In genomic region chr5:169609716-169610115, GRCh38 we compare ENCODE assay signal across 24 cellular contexts. TPM values are rescaled to one million over a fixed set of nuclear protein-coding genes. Genes with fewer than 3 reads are reported as not detected.
A peak's percentile ranks its signal among the peaks of the same experiment; 100 is the strongest.
DNase-seq lines count a peak whose midpoint lies in the region; ATAC-seq and TF ChIP-seq lines count a peak whose summit lies in the region.
"Had no signal": no experiment of that assay in that cellular context is flagged by ENCODE, and none has a peak within 500 bp of the region (broad histone marks: within the 10 kb centered on the region; RNA-seq: fewer than 3 reads in every experiment).

No MANE protein-coding gene starts in this region.

- no peaks in the 10 kb centered on the region; the same call in 2 of the 3 replicates for H3K36me3 Mint-ChIP-seq in GM23338 (ENCODE audit: low read depth)
- peaks cover 3% of the 10 kb centered on the region for H3K36me3 Mint-ChIP-seq in activated CD4-positive, alpha-beta memory T cell treated with anti-CD3 and anti-CD28 coated beads for 36 hours

- no peak for ATAC-seq in GM23338
- ATAC-seq in GM18870 (IDR thresholded peaks at IDR 0.05; ENCODE audit: unreplicated experiment): no peak
- ATAC-seq in omental fat pad (ENCODE audit: low FRiP score): no peak

- no peaks in the 10 kb centered on the region for H3K36me3 ChIP-seq in GM23338 (ENCODE audit: insufficient read depth)

- H3K4me2 ChIP-seq in GM23338: no peak overlapping the region
- H3K4me2 ChIP-seq: SK-N-SH had no signal

- H3K4me1 Mint-ChIP-seq in GM23338: no peaks in the 10 kb centered on the region
- H3K4me1 Mint-ChIP-seq in activated CD4-positive, alpha-beta memory T cell treated with anti-CD3 and anti-CD28 coated beads for 36 hours (ENCODE audit: low read depth): no peaks in the 10 kb centered on the region
- H3K4me1 Mint-ChIP-seq: CD8-positive, alpha-beta memory T cell had no signal

- H3K9me3 Mint-ChIP-seq in GM23338: peaks cover 12% of the 10 kb centered on the region; the same call in 2 of the 3 replicates
- H3K9me3 Mint-ChIP-seq in activated CD4-positive, alpha-beta memory T cell treated with anti-CD3 and anti-CD28 coated beads for 36 hours: peaks cover 12% of the 10 kb centered on the region

- intact Hi-C loops in activated CD4-positive, alpha-beta memory T cell treated with anti-CD3 and anti-CD28 coated beads for 36 hours (cut with micrococcal nuclease): no loop called here

- no peaks in the 10 kb centered on the region for H4K20me1 ChIP-seq in GM23338 (replicated peaks; ENCODE audit: insufficient read depth)

- no peak for TF ChIP-seq CTCF in GM23338 (conservative IDR thresholded peaks at IDR 0.05; ENCODE audit: low read depth in 2 of 2)
- no peak for TF ChIP-seq CTCF in GM10266 (IDR thresholded peaks at IDR 0.05; ENCODE audit: control insufficient read depth, insufficient read depth, low read depth, missing control alignments)
- TF ChIP-seq CTCF in omental fat pad (IDR thresholded peaks at IDR 0.05): no peak

- peaks cover 2% of the 10 kb centered on the region for H3K27me3 Mint-ChIP-seq in GM23338 (ENCODE audit: insufficient read depth, low read depth, poor library complexity)
- H3K27me3 Mint-ChIP-seq in activated CD4-positive, alpha-beta memory T cell treated with anti-CD3 and anti-CD28 coated beads for 36 hours: peaks cover 6% of the 10 kb centered on the region

- no peak overlapping the region for H3K27ac Mint-ChIP-seq in GM23338
- H3K27ac Mint-ChIP-seq in activated CD4-positive, alpha-beta memory T cell treated with anti-CD3 and anti-CD28 coated beads for 36 hours: no peak overlapping the region
- H3K27ac Mint-ChIP-seq: CD8-positive, alpha-beta memory T cell had no signal

- H3K27ac ChIP-seq in GM23338 (ENCODE audit: low read depth): no peak overlapping the region
- H3K27ac ChIP-seq: RWPE1 had no signal

- H2AFZ ChIP-seq in GM23338: no peak overlapping the region

- H3K79me2 ChIP-seq in GM23338 (replicated peaks; ENCODE audit: insufficient read depth): no peaks in the 10 kb centered on the region

- DNase-seq in GM23338 (ENCODE audit: low spot score) (peak; percentile 7), NCI-H226 (peak; percentile 43), amniotic epithelial cell (ENCODE audit: low read depth) (peak; percentile 39), foreskin melanocyte (peak; percentile 36), GM10266 (ENCODE audit: extremely low spot score) (no peak), omental fat pad (ENCODE audit: low spot score) (no peak)
- no peak for DNase-seq in activated CD4-positive, alpha-beta memory T cell treated with anti-CD3 and anti-CD28 coated beads for 36 hours
- DNase-seq: AML-193; C1 segment of cervical spinal cord; CD8-positive, alpha-beta memory T cell; GDM1; HCEC 1CT; Kasumi-1; MG63; NCI-H1048; NCI-H1417 treated with DMSO at 0.1 percent for 48 hours; NCI-H187; NCI-H446 treated with DMSO at 0.1 percent for 48 hours; NCI-H526 treated with DMSO at 0.1 percent for 48 hours; OCI-M1; SHP77 treated with DMSO at 0.1 percent for 48 hours; SK-N-SH had no signal

- H3K4me1 ChIP-seq in GM23338 (ENCODE audit: insufficient read depth): no peaks in the 10 kb centered on the region

- H3K9me2 ChIP-seq in GM23338 (ENCODE audit: insufficient read depth): no peaks in the 10 kb centered on the region
- H3K9me2 ChIP-seq: SK-N-SH had no signal

- no peaks in the 10 kb centered on the region for H3F3A ChIP-seq in GM23338 (replicated peaks; ENCODE audit: low read depth)

- H3K4me3 Mint-ChIP-seq in GM23338: no peak overlapping the region
- H3K4me3 Mint-ChIP-seq in activated CD4-positive, alpha-beta memory T cell treated with anti-CD3 and anti-CD28 coated beads for 36 hours: no peak overlapping the region
- H3K4me3 Mint-ChIP-seq: CD8-positive, alpha-beta memory T cell had no signal

- H3K27me3 ChIP-seq in GM23338 (ENCODE audit: insufficient read depth): no peaks in the 10 kb centered on the region
- H3K27me3 ChIP-seq: MG63 had no signal

- CTCF ChIA-PET in activated CD4-positive, alpha-beta memory T cell treated with anti-CD3 and anti-CD28 coated beads for 36 hours (lab: Charles Lee): interaction anchor here (1.3 kb wide), 1 partner anchor 30 kb away, joined by 3 read pairs; no protein-coding TSS in a partner anchor

- no peak overlapping the region for H3K4me3 ChIP-seq in GM23338
- H3K4me3 ChIP-seq: MG63 had no signal

- POLR2A ChIA-PET in activated CD4-positive, alpha-beta memory T cell treated with anti-CD3 and anti-CD28 coated beads for 36 hours (lab: Charles Lee): no interaction called here

TF ChIP-seq in GM23338, 12 proteins besides CTCF, POLR2A, EP300 and RAD21:
- TF ChIP-seq EZH2 (IDR thresholded peaks at IDR 0.05; ENCODE audit: low read depth, unreplicated experiment) (no peak), EZH2phosphoT487 (IDR thresholded peaks at IDR 0.05; ENCODE audit: unreplicated experiment) (no peak), ETS1 (IDR thresholded peaks at IDR 0.05) (no peak)
TF ChIP-seq in GM23338: peak in this region for 0.

RNA-seq across cellular contexts. Expression of gene SPDL1, which starts 26.1 kb away (rescaled TPM):
- total RNA-seq in GM23338 (2014; rRNA removed; shearing (Covaris generic)): 33.5 and 79.6 TPM in 2 replicates
- polyA plus RNA-seq in GM23338 (2016; fragmentation: Nextera tagmentation; extraction: Ambion mirVana): 62.6 and 76.9 TPM in 2 replicates
- total RNA-seq in activated CD4-positive, alpha-beta memory T cell treated with anti-CD3 and anti-CD28 coated beads for 36 hours: 10 to 100 TPM; 32.7 to 34.9 TPM
- total RNA-seq in omental fat pad: 10 to 100 TPM in 1 of 4 donors, 1 to 10 TPM in 3; 5.8 to 16.1 (median 6.3) TPM

RNA-seq across cellular contexts. Expression of gene DOCK2, which starts 27.4 kb away (rescaled TPM):
- 9.4 and 19.4 TPM in 2 replicates for total RNA-seq in GM23338 (2014; rRNA removed; shearing (Covaris generic))
- 3.7 and 5.5 TPM in 2 replicates for polyA plus RNA-seq in GM23338 (2016; fragmentation: Nextera tagmentation; extraction: Ambion mirVana)
- total RNA-seq in activated CD4-positive, alpha-beta memory T cell treated with anti-CD3 and anti-CD28 coated beads for 36 hours: 100 to 1,000 TPM; 191 to 205 TPM
- 10 to 100 TPM; 28.4 to 55.6 (median 41.3) TPM for total RNA-seq in omental fat pad

Comparison
In these comparisons a context has a peak if more than half of its experiments do, and no peak if none do; other contexts are left out.
1. DNase-seq: peak in GM23338 (single experiment), NCI-H226 (single experiment), amniotic epithelial cell (single experiment) and foreskin melanocyte (single experiment); none in GM10266 (single experiment), activated CD4-positive, alpha-beta memory T cell treated with anti-CD3 and anti-CD28 coated beads for 36 hours (single experiment) and omental fat pad (single experiment).